ENCODE assay signal across 20 cellular contexts in genomic region chr1:204859885-204860284, GRCh38. TPM values are rescaled to one million over a fixed set of nuclear protein-coding genes. Genes with fewer than 3 reads are reported as not detected.
DNase-seq lines count a peak whose midpoint lies in the region; ATAC-seq lines count a peak whose summit lies in the region.
"Had no signal": no experiment of that assay in that cellular context is flagged by ENCODE, and none has a peak within 500 bp of the region (broad histone marks: within the 10 kb centered on the region; RNA-seq: fewer than 3 reads in every experiment).

No MANE protein-coding gene starts in this region.

- DNase-seq in Right ventricle myocardium superior: no peak
- no peak for DNase-seq in cardiac septum (ENCODE audit: low spot score)
- peak in 4 of 61 donors; percentile 10 to 43 (median 18) for DNase-seq in caudate nucleus (lab: John Stamatoyannopoulos, UW)
- peak; percentile 5 for DNase-seq in mesenteric fat pad (ENCODE audit: low spot score)
- no peak for DNase-seq in NCI-H2107 (lab: John Stamatoyannopoulos, UW)
- no peak for DNase-seq in SIG-M5 treated with dmso at 0.1 percent for 504 hours (lab: John Stamatoyannopoulos, UW; ENCODE audit: unreplicated experiment)
- DNase-seq: activated CD4-positive, alpha-beta T cell treated with anti-CD3 and anti-CD28 coated beads, Interleukin-2, amount 50 U/mL, for 4 hours; activated CD4-positive, CD25-positive, alpha-beta regulatory T cell; activated naive CD4-positive, alpha-beta T cell treated with anti-CD3 and anti-CD28 coated beads, Interleukin-2, amount 50 U/mL, for 16 hours; cerebellar nuclear complex; effector CD4-positive, alpha-beta T cell; foreskin fibroblast; NCI-H1048; NCI-H187; NCI-H226; posterior cingulate gyrus; RPMI8226 had no signal

- peak; percentile 59 for ATAC-seq in Right ventricle myocardium superior (ENCODE audit: poor library complexity)
- no peak for ATAC-seq in HG02763 (IDR thresholded peaks at IDR 0.05; ENCODE audit: unreplicated experiment)
- no peak for ATAC-seq in HG03439 (IDR thresholded peaks at IDR 0.05; ENCODE audit: unreplicated experiment)
- ATAC-seq: left lobe of liver had no signal

- peak overlapping the region; percentile 52 for H3K27ac ChIP-seq in caudate nucleus (ENCODE audit: low read depth, low read length)

- intact Hi-C loops in Right ventricle myocardium superior (cut with DNase I) (no loop called here), cardiac septum (cut with DNase I) (loop anchor here (5.0 kb wide), 1 partner anchor 53 kb away; no protein-coding TSS in a partner anchor)

RNA-seq across cellular contexts. Expression of gene NFASC, which starts 10.8 kb away (rescaled TPM):
- total RNA-seq in Right ventricle myocardium superior (11.1 TPM), cardiac septum (16.0 TPM), mesenteric fat pad (11.5 TPM)
